ENCODE assay signal across 13 cellular contexts in genomic region chr12:62760779-62761178, GRCh38.
DNase-seq lines count a peak whose midpoint lies in the region; ATAC-seq and TF ChIP-seq lines count a peak whose summit lies in the region.
"Had no signal": no experiment of that assay in that cellular context is flagged by ENCODE, and none has a peak within 500 bp of the region (broad histone marks: within the 10 kb centered on the region; RNA-seq: fewer than 3 reads in every experiment).

No MANE protein-coding gene starts in this region.

- peaks cover 15% of the 10 kb centered on the region for H3K4me1 ChIP-seq in fibroblast of lung (ENCODE audit: control insufficient read depth, extremely low read depth, insufficient read depth, low read length)
- H3K4me1 ChIP-seq in Peyer's patch, result peaks cover 0 to 28% (median 0%) of the 10 kb centered on the region in 4 donors

- peak; percentile 98 for ATAC-seq in HG03378 (IDR thresholded peaks at IDR 0.05; ENCODE audit: unreplicated experiment)
- ATAC-seq: naive thymus-derived CD4-positive, alpha-beta T cell had no signal

- TF ChIP-seq POLR2A in lower leg skin (IDR thresholded peaks at IDR 0.05), result no peak
- TF ChIP-seq POLR2A in Peyer's patch (IDR thresholded peaks at IDR 0.05), result no peak

- no peak overlapping the region for H3K4me2 ChIP-seq in fibroblast of lung (ENCODE audit: extremely low read depth, insufficient read depth, low read length)

- H3K27ac ChIP-seq in fibroblast of lung (ENCODE audit: insufficient read depth, low read length) (peak overlapping the region; percentile 35), Peyer's patch (no peak overlapping the region)
- H3K27ac ChIP-seq: C4-2B had no signal

- H3K9me3 ChIP-seq in fibroblast of lung (ENCODE audit: control insufficient read depth, insufficient read depth, low read depth, low read length), result no peaks in the 10 kb centered on the region
- no peaks in the 10 kb centered on the region for H3K9me3 ChIP-seq in Peyer's patch

- no peaks in the 10 kb centered on the region for H4K20me1 ChIP-seq in fibroblast of lung (ENCODE audit: control insufficient read depth, extremely low read depth, insufficient read depth, low read length)

- H2AFZ ChIP-seq in fibroblast of lung (ENCODE audit: low read length), result no peak overlapping the region

- TF ChIP-seq CTCF in GM20000 (IDR thresholded peaks at IDR 0.05; ENCODE audit: extremely low read depth, missing control alignments) (no peak), fibroblast of lung (conservative IDR thresholded peaks at IDR 0.05 in 1 of 2, IDR thresholded peaks at IDR 0.05 in 1 of 2; ENCODE audit: low read depth in 1 of 2, low read length in 2 of 2) (no peak), lower leg skin (IDR thresholded peaks at IDR 0.05) (no peak), Peyer's patch (IDR thresholded peaks at IDR 0.05) (no peak)

- DNase-seq in Caki2 (ENCODE audit: low read depth) (peak; percentile 57), GM20000 (ENCODE audit: low spot score) (peak; percentile 16), fibroblast of lung (ENCODE audit: low read depth in 2 of 2) (peak; percentile 53 to 54), lower leg skin (ENCODE audit: low spot score in 2 of 2) (no peak), Peyer's patch (no peak), GM03348 (ENCODE audit: low spot score) (no peak), D341Med (ENCODE audit: low spot score) (no peak)
- DNase-seq: cortex of kidney; naive thymus-derived CD4-positive, alpha-beta T cell; stimulated activated naive CD4-positive, alpha-beta T cell treated with Interleukin-2 at 50 U/mL for 16 hours; T-helper 9 cell had no signal

- H3K4me3 ChIP-seq in fibroblast of lung (replicated peaks in 1 of 4; ENCODE audit: control extremely low read depth in 1 of 4, insufficient read depth in 1 of 4, low read depth in 3 of 4, low read length in 4 of 4) (no peak overlapping the region), lower leg skin (ENCODE audit: low read depth, poor library complexity, severe bottlenecking) (no peak overlapping the region), Peyer's patch (no peak overlapping the region)

- intact Hi-C loops in lower leg skin (cut with DNase I; ENCODE audit: low total_unique reads), result no loop called here

- H3K27me3 ChIP-seq in fibroblast of lung (ENCODE audit: control insufficient read depth, insufficient read depth, low read length) (no peaks in the 10 kb centered on the region), Peyer's patch (no peaks in the 10 kb centered on the region)

- in situ Hi-C loops in Caki2 (cut with HindIII; ENCODE audit: low pct_unique_long_range_greater_than_20kb, low sequenced_read_pairs), result no loop called here

- WGBS in lower leg skin, 2 donors, result 71 to 73% methylated on average over 2 of the region's 2 CpGs

- H3K36me3 ChIP-seq in fibroblast of lung (ENCODE audit: control insufficient read depth, insufficient read depth, low read length) (no peaks in the 10 kb centered on the region), Peyer's patch (no peaks in the 10 kb centered on the region)

- no peak overlapping the region for H3K9ac ChIP-seq in fibroblast of lung (ENCODE audit: insufficient read depth, low read length)

- no peaks in the 10 kb centered on the region for H3K79me2 ChIP-seq in fibroblast of lung (ENCODE audit: control insufficient read depth, insufficient read depth, low read length)

Comparison
In these comparisons a context has a peak if more than half of its experiments do, and no peak if none do; other contexts are left out.
1. DNase-seq: peak in Caki2 (single experiment), GM20000 (single experiment) and fibroblast of lung (2 of 2); none in lower leg skin (0 of 2), Peyer's patch (0 of 3), GM03348 (single experiment) and D341Med (single experiment).